Comparison of ENCODE assay signal across 7 cellular contexts in genomic region chr11:118621898-118622375, GRCh38. TPM values are rescaled to one million over a fixed set of nuclear protein-coding genes. Genes with fewer than 3 reads are reported as not detected.
DNase-seq lines count a peak whose midpoint lies in the region; FAIRE-seq and TF ChIP-seq lines count a peak whose summit lies in the region.

No MANE protein-coding gene starts in this region.

- dilution Hi-C loops in keratinocyte (cut with MboI; ENCODE audit: extremely low pct_ligation_motif_present, low sequenced_read_pairs): no loop called here

- H3K4me1 ChIP-seq in keratinocyte (ENCODE audit: control insufficient read depth, extremely low read depth, insufficient read depth, low read length) (peaks cover 74% of the 10 kb centered on the region), subcutaneous abdominal adipose tissue (ENCODE audit: control insufficient read depth in 5 of 5, insufficient read depth in 5 of 5, low read length in 5 of 5) (peaks cover 35 to 92% (median 88%) of the 10 kb centered on the region in 5 donors)

- H3K27me3 ChIP-seq in keratinocyte (ENCODE audit: control insufficient read depth, extremely low read depth, insufficient read depth, low read length): no peaks in the 10 kb centered on the region
- no peaks in the 10 kb centered on the region for H3K27me3 ChIP-seq in subcutaneous abdominal adipose tissue (ENCODE audit: control insufficient read depth in 5 of 5, insufficient read depth in 4 of 5, low read length in 5 of 5)

- peak overlapping the region; percentile 57 for H3K4me3 ChIP-seq in LNCaP clone FGC (ENCODE audit: low read depth, low read length)
- H3K4me3 ChIP-seq in keratinocyte (ENCODE audit: control insufficient read depth in 2 of 3, extremely low read depth in 1 of 3, insufficient read depth in 2 of 3, low read depth in 1 of 3, low read length in 3 of 3): peak overlapping the region; percentile 72 to 96 (median 93)
- peak overlapping the region; percentile 60 to 94 (median 75) for H3K4me3 ChIP-seq in subcutaneous abdominal adipose tissue (ENCODE audit: low read depth in 1 of 5, low read length in 5 of 5)

- H3K9me3 ChIP-seq in keratinocyte (ENCODE audit: control insufficient read depth, low read depth, low read length): no peaks in the 10 kb centered on the region
- H3K9me3 ChIP-seq in subcutaneous abdominal adipose tissue (ENCODE audit: control insufficient read depth in 5 of 5, low read length in 5 of 5): no peaks in the 10 kb centered on the region

- TF ChIP-seq CTCF in LNCaP clone FGC (IDR thresholded peaks at IDR 0.05; ENCODE audit: control insufficient read depth, extremely low read depth, insufficient read depth) (no peak), keratinocyte (optimal IDR thresholded peaks at IDR 0.05 in 1 of 3, IDR thresholded peaks at IDR 0.05 in 1 of 3, conservative IDR thresholded peaks at IDR 0.05 in 1 of 3; ENCODE audit: extremely low read depth in 1 of 3, insufficient read depth in 2 of 3, low read length in 3 of 3) (no peak)

- peak overlapping the region; percentile 100 for H3K4me2 ChIP-seq in keratinocyte (ENCODE audit: control insufficient read depth, extremely low read depth, insufficient read depth, low read depth, low read length)

- H3K27ac ChIP-seq in angular gyrus (ENCODE audit: low read depth, low read length) (peak overlapping the region; percentile 91), keratinocyte (ENCODE audit: control insufficient read depth, insufficient read depth, low read length) (peak overlapping the region; percentile 81), subcutaneous abdominal adipose tissue (ENCODE audit: low read depth, low read length) (peak overlapping the region; percentile 99)

- peak overlapping the region; percentile 87 for H3K9ac ChIP-seq in keratinocyte (ENCODE audit: control insufficient read depth, extremely low read depth, insufficient read depth, low read length)
- H3K9ac ChIP-seq in subcutaneous abdominal adipose tissue (ENCODE audit: low read length in 5 of 5): peak overlapping the region; percentile 68 to 93 (median 91)

- peaks cover 9% of the 10 kb centered on the region for H3K79me2 ChIP-seq in keratinocyte (ENCODE audit: control insufficient read depth, insufficient read depth, low read length)

- no peaks in the 10 kb centered on the region for H3K9me1 ChIP-seq in keratinocyte (ENCODE audit: control insufficient read depth, extremely low read depth, insufficient read depth, low read length)

- peak; percentile 51 for FAIRE-seq in keratinocyte (lab: Jason Lieb, UNC)

- no peak for DNase-seq in LNCaP clone FGC (ENCODE audit: low read depth)
- DNase-seq in keratinocyte (ENCODE audit: low read depth, low spot score): no peak
- DNase-seq in NCI-H345 treated with DMSO at 0.1 percent for 48 hours (lab: John Stamatoyannopoulos, UW; ENCODE audit: unreplicated experiment): no peak
- no peak for DNase-seq in DMS114 treated with DMSO at 0.1 percent for 48 hours (lab: John Stamatoyannopoulos, UW; ENCODE audit: unreplicated experiment)
- DNase-seq in effector CD4-positive, alpha-beta T cell: no peak

- H3K36me3 ChIP-seq in keratinocyte (ENCODE audit: control insufficient read depth in 2 of 2, extremely low read depth in 1 of 2, insufficient read depth in 2 of 2, low read length in 2 of 2) (peaks cover 3 to 6% of the 10 kb centered on the region in 2 experiments), subcutaneous abdominal adipose tissue (ENCODE audit: control insufficient read depth in 5 of 5, insufficient read depth in 5 of 5, low read length in 5 of 5) (peaks cover 0 to 46% (median 30%) of the 10 kb centered on the region in 5 donors)

- no peaks in the 10 kb centered on the region for H4K20me1 ChIP-seq in keratinocyte (ENCODE audit: control insufficient read depth, extremely low read depth, insufficient read depth, low read length)

- H2AFZ ChIP-seq in keratinocyte (ENCODE audit: control insufficient read depth, low read length): no peak overlapping the region

RNA-seq across cellular contexts. Expression of gene PHLDB1, which starts 14.5 kb away (rescaled TPM):
- 35.0 to 46.8 TPM (median 38.4 TPM) in 3 replicates for polyA plus RNA-seq in keratinocyte
- 7.3 TPM for polyA plus RNA-seq in keratinocyte (2011; ENCODE audit: low read depth)
- polyA plus RNA-seq in keratinocyte (2011; cell fraction: cytosol; rRNA removed): 22.1 and 33.7 TPM in 2 replicates
- 84.3 and 109 TPM in 2 replicates for polyA plus RNA-seq in keratinocyte (2011; cell fraction: nucleus; rRNA removed)
- polyA plus RNA-seq in keratinocyte (2012; ENCODE audit: low replicate concordance): 9.4 and 52.0 TPM in 2 replicates
- polyA minus RNA-seq in keratinocyte: 61.9 to 100.0 TPM (median 61.9 TPM) in 3 replicates
- 73.3 TPM for polyA minus RNA-seq in keratinocyte (2011; cell fraction: cytosol; rRNA and poly(A)+ RNA removed)
- 59.3 and 72.3 TPM in 2 replicates for polyA minus RNA-seq in keratinocyte (2011; cell fraction: nucleus; rRNA and poly(A)+ RNA removed)

RNA-seq across cellular contexts. Expression of gene ARCN1, which starts 49.7 kb away (rescaled TPM):
- 121 to 216 TPM (median 150 TPM) in 3 replicates for polyA plus RNA-seq in keratinocyte
- polyA plus RNA-seq in keratinocyte (2011; ENCODE audit: low read depth): 77.9 TPM
- polyA plus RNA-seq in keratinocyte (2011; cell fraction: cytosol; rRNA removed): 127 and 260 TPM in 2 replicates
- 159 and 176 TPM in 2 replicates for polyA plus RNA-seq in keratinocyte (2011; cell fraction: nucleus; rRNA removed)
- 65.9 and 120 TPM in 2 replicates for polyA plus RNA-seq in keratinocyte (2012; ENCODE audit: low replicate concordance)
- polyA minus RNA-seq in keratinocyte: 63.8 to 140 TPM (median 118 TPM) in 3 replicates
- 101 TPM for polyA minus RNA-seq in keratinocyte (2011; cell fraction: cytosol; rRNA and poly(A)+ RNA removed)
- 49.7 and 81.6 TPM in 2 replicates for polyA minus RNA-seq in keratinocyte (2011; cell fraction: nucleus; rRNA and poly(A)+ RNA removed)

RNA-seq across cellular contexts. Expression of gene IFT46, which starts 56.2 kb away (rescaled TPM):
- 31.2 to 34.9 TPM (median 32.9 TPM) in 3 replicates for polyA plus RNA-seq in keratinocyte
- polyA plus RNA-seq in keratinocyte (2011; ENCODE audit: low read depth): 27.7 TPM
- polyA plus RNA-seq in keratinocyte (2011; cell fraction: cytosol; rRNA removed): 27.1 and 43.5 TPM in 2 replicates
- polyA plus RNA-seq in keratinocyte (2011; cell fraction: nucleus; rRNA removed): 36.1 and 37.4 TPM in 2 replicates
- 14.1 and 17.4 TPM in 2 replicates for polyA plus RNA-seq in keratinocyte (2012; ENCODE audit: low replicate concordance)
- 24.6 to 32.6 TPM (median 29.2 TPM) in 3 replicates for polyA minus RNA-seq in keratinocyte
- polyA minus RNA-seq in keratinocyte (2011; cell fraction: cytosol; rRNA and poly(A)+ RNA removed): 16.7 TPM
- 7.8 and 13.3 TPM in 2 replicates for polyA minus RNA-seq in keratinocyte (2011; cell fraction: nucleus; rRNA and poly(A)+ RNA removed)

RNA-seq across cellular contexts. Expression of gene TREH, which starts 57.5 kb away (rescaled TPM):
- polyA plus RNA-seq in keratinocyte: not detected in 3 replicates
- polyA plus RNA-seq in keratinocyte (2011; ENCODE audit: low read depth): not detected
- polyA plus RNA-seq in keratinocyte (2011; cell fraction: cytosol; rRNA removed): not detected in 2 replicates
- not detected in 2 replicates for polyA plus RNA-seq in keratinocyte (2011; cell fraction: nucleus; rRNA removed)
- polyA plus RNA-seq in keratinocyte (2012; ENCODE audit: low replicate concordance): 0.03 and 0.08 TPM in 2 replicates
- not detected in 3 replicates for polyA minus RNA-seq in keratinocyte
- not detected for polyA minus RNA-seq in keratinocyte (2011; cell fraction: cytosol; rRNA and poly(A)+ RNA removed)
- polyA minus RNA-seq in keratinocyte (2011; cell fraction: nucleus; rRNA and poly(A)+ RNA removed): not detected in 2 replicates
